Comparison of ENCODE assay signal across 8 cellular contexts in the genomic region with DNA sequence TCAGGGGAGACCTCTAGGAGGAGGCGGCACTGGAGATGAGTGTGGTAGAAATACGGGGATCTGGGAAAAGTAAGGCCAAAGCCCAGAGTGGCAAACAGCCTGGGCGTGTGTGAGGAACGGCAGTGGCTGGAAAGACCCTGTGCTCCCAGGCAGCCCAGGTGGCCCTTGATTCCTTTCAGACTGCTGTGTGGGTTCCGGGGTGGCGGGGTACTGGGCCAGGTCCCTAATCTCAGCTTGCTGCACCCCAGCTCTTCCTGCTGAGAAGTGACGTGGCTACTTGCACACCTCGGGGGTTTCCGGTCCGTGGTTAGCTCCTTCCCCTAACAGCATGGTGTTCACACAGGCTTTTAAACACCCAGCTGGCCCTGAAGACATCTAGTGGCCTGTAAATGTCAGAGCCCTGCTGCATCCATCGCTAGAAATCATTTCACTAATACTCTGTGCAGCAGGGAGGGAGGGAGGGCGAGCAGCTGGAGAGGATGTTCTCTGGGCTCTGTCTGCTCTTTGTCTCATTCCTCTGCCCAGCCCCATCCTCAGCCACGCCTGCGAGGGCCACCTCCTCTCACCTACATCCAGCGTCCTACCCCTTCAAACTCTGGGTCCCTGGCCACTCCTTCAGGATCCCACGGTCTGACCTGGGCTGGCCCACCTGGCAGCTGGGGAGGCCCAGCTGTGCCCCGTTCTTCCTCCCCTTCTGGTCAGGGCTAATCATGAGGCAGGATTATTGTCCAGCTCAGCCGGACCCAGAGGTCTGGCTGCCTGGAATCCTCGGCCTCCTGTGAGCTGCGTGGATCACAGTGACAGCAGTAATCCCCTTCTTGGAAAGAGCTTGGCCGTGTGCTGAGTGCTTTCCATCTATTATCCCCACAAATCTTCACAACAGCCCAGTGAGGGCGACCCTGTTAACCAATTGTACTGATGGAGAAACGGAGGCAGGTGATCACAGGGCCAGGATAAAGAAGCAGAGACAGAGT. TPM values are rescaled to one million over a fixed set of nuclear protein-coding genes. Genes with fewer than 3 reads are reported as not detected.
DNase-seq lines count a peak whose midpoint lies in the region; ATAC-seq and TF ChIP-seq lines count a peak whose summit lies in the region.

No MANE protein-coding gene starts in this region.

- H3K27ac ChIP-seq in KOPT-K1 (ENCODE audit: low read depth, low read length, poor library complexity, severe bottlenecking) (peak overlapping the region; percentile 66), substantia nigra (ENCODE audit: low read depth, low read length, poor library complexity, severe bottlenecking) (peak overlapping the region; percentile 35)

- peaks cover 14% of the 10 kb centered on the region for H3K36me3 Mint-ChIP-seq in Calu3 (ENCODE audit: insufficient read depth, unreplicated experiment)

- H3K36me3 ChIP-seq in KOPT-K1 (ENCODE audit: insufficient read depth, low read length), result peaks cover 73% of the 10 kb centered on the region

- peak overlapping the region; percentile 7 for H3K4me3 ChIP-seq in mononuclear cell (ENCODE audit: low read length)

- peaks cover 19% of the 10 kb centered on the region for H3K4me1 Mint-ChIP-seq in Calu3 (ENCODE audit: low read depth, unreplicated experiment)

- H3K27me3 Mint-ChIP-seq in Calu3 (ENCODE audit: unreplicated experiment), result no peaks in the 10 kb centered on the region

- no TSS peak for BruUV-seq in Calu3 (replicated peaks; lab: Mats Ljungman, UMichigan)

- H3K4me1 ChIP-seq in mononuclear cell (ENCODE audit: insufficient read depth, low read length), result peaks cover 60% of the 10 kb centered on the region

- peak; percentile 70 for ATAC-seq in GM21367 (IDR thresholded peaks at IDR 0.05; ENCODE audit: unreplicated experiment)

- H3K9me3 ChIP-seq in KOPT-K1 (ENCODE audit: insufficient read depth, low read length, poor library complexity, severe bottlenecking), result no peaks in the 10 kb centered on the region
- H3K9me3 ChIP-seq in mononuclear cell (ENCODE audit: low read depth, low read length), result no peaks in the 10 kb centered on the region

- intact Hi-C loops in Calu3 (cut with micrococcal nuclease; ENCODE audit: unreplicated experiment), result no loop called here

- TF ChIP-seq CTCF in Calu3 (IDR thresholded peaks at IDR 0.05; ENCODE audit: unreplicated experiment), result no peak

- DNase-seq in CMK (ENCODE audit: low read depth) (peak; percentile 48), activated T-cell treated with anti-CD3 and anti-CD28 coated beads for 4 hours (peak; percentile 76), substantia nigra (lab: John Stamatoyannopoulos, UW) (peak in 4 of 49 donors; percentile 5 to 16 (median 6)), Calu3 (no peak), dermis blood vessel endothelial cell (no peak)

- no peak overlapping the region for H3K4me3 Mint-ChIP-seq in Calu3 (ENCODE audit: low read depth, unreplicated experiment)

- no peak overlapping the region for H3K27ac Mint-ChIP-seq in Calu3 (ENCODE audit: unreplicated experiment)

- CTCF ChIA-PET in Calu3 (lab: Charles Lee), result no interaction called here

- H3K9me3 Mint-ChIP-seq in Calu3 (ENCODE audit: low read depth, unreplicated experiment), result no peaks in the 10 kb centered on the region

- H3K27me3 ChIP-seq in mononuclear cell (ENCODE audit: insufficient read depth, low read length), result no peaks in the 10 kb centered on the region

RNA-seq across cellular contexts. Expression of gene ZDHHC18, which starts 7.2 kb away (rescaled TPM):
- total RNA-seq in mononuclear cell, result 26.1 TPM
- total RNA-seq in Calu3 (2022), result 21.8 and 25.8 TPM in 2 replicates
- 6.8 and 9.2 TPM in 2 replicates for total RNA-seq in dermis blood vessel endothelial cell

RNA-seq across cellular contexts. Expression of gene SFN, which starts 29.2 kb away (rescaled TPM):
- 0.52 TPM for total RNA-seq in mononuclear cell
- total RNA-seq in Calu3 (2022), result 74.5 and 103 TPM in 2 replicates
- total RNA-seq in dermis blood vessel endothelial cell, result 0.51 and 0.70 TPM in 2 replicates

RNA-seq across cellular contexts. Expression of gene PIGV, which starts 46.0 kb away (rescaled TPM):
- total RNA-seq in mononuclear cell, result 5.2 TPM
- total RNA-seq in Calu3 (2022), result 9.9 and 11.9 TPM in 2 replicates
- 9.4 and 10.1 TPM in 2 replicates for total RNA-seq in dermis blood vessel endothelial cell

RNA-seq across cellular contexts. Expression of gene GPN2, which starts 56.4 kb away (rescaled TPM):
- total RNA-seq in mononuclear cell (11.1 TPM), Calu3 (2022) (23.4 and 24.3 TPM in 2 replicates), dermis blood vessel endothelial cell (9.4 and 10.7 TPM in 2 replicates)

Comparison
In these comparisons a context has a peak if more than half of its experiments do, and no peak if none do; other contexts are left out.
1. DNase-seq: peak in CMK (single experiment) and activated T-cell treated with anti-CD3 and anti-CD28 coated beads for 4 hours (single experiment); none in Calu3 (single experiment) and dermis blood vessel endothelial cell (single experiment).
2. RNA of gene SFN, which starts 29.2 kb away (total RNA-seq): 74.5 to 103 TPM in Calu3; 0.52 TPM in mononuclear cell (single experiment) and 0.51 to 0.70 TPM in dermis blood vessel endothelial cell; every median in the first group is over 10 times any median in the second.